8 cellular contexts compared by ENCODE assay signal in the genomic region with DNA sequence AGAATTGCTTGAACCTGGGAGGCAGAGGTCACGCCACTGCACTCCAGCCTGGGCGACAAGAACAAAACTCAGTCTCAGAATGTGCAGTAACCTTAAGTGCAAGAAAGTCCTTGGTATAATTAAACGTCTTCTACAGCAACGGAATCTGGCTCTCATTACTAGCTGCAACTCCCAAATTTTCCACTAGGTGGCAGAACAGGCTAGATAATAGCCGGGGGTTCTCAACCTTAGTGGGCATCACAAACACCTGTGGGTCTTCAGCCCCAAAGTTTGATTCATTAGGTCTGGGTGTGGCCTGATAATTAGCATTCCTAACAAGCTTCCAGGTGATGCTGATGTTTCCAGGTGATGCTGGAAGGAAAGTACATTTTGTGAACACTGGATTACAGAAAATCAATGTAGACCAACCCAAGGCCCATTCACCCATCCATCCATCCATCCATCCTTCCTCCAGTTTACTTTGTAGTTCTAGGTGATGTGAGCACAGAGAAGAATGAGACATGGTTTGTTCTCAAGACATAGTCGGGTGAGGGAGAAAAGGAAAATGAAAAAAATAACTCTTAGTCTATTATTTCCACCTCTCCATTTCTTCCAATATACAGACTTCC. TPM values are rescaled to one million over a fixed set of nuclear protein-coding genes. Genes with fewer than 3 reads are reported as not detected.
DNase-seq lines count a peak whose midpoint lies in the region; ATAC-seq and TF ChIP-seq lines count a peak whose summit lies in the region.

No MANE protein-coding gene starts in this region.

- H3K36me3 Mint-ChIP-seq in endothelial cell (ENCODE audit: low read depth, unreplicated experiment), result peaks cover 3% of the 10 kb centered on the region
- peaks cover 13 to 26% of the 10 kb centered on the region in 2 donors for H3K36me3 Mint-ChIP-seq in stimulated activated naive B cell treated with anti-CD40 and anti-IgM and Interleukin-4, amounts not matched to agents 10 μg/mL and 1 μg/mL and 100 μg/mL, for 72 hours

- no peaks in the 10 kb centered on the region for H3K4me1 Mint-ChIP-seq in endothelial cell (ENCODE audit: unreplicated experiment)
- H3K4me1 Mint-ChIP-seq in stimulated activated naive B cell treated with anti-CD40 and anti-IgM and Interleukin-4, amounts not matched to agents 10 μg/mL and 1 μg/mL and 100 μg/mL, for 72 hours, result peaks cover 14 to 29% of the 10 kb centered on the region in 2 donors

- H3K27me3 Mint-ChIP-seq in endothelial cell (ENCODE audit: unreplicated experiment), result no peaks in the 10 kb centered on the region
- H3K27me3 Mint-ChIP-seq in stimulated activated naive B cell treated with anti-CD40 and anti-IgM and Interleukin-4, amounts not matched to agents 10 μg/mL and 1 μg/mL and 100 μg/mL, for 72 hours, result no peaks in the 10 kb centered on the region

- TF ChIP-seq CTCF in endothelial cell (IDR thresholded peaks at IDR 0.05; ENCODE audit: unreplicated experiment), result peak; percentile 96

- H3K27ac Mint-ChIP-seq in endothelial cell (ENCODE audit: unreplicated experiment), result no peak overlapping the region
- no peak overlapping the region for H3K27ac Mint-ChIP-seq in stimulated activated naive B cell treated with anti-CD40 and anti-IgM and Interleukin-4, amounts not matched to agents 10 μg/mL and 1 μg/mL and 100 μg/mL, for 72 hours

- peak; percentile 36 for ATAC-seq in HG02678 (IDR thresholded peaks at IDR 0.05; ENCODE audit: unreplicated experiment)
- peak; percentile 67 to 69 for ATAC-seq in stimulated activated naive B cell treated with anti-CD40 and anti-IgM and Interleukin-4, amounts not matched to agents 10 μg/mL and 1 μg/mL and 100 μg/mL, for 72 hours (replicated peaks)
- no peak for ATAC-seq in HG02763 (IDR thresholded peaks at IDR 0.05; ENCODE audit: unreplicated experiment)

- no peaks in the 10 kb centered on the region for H3K9me3 Mint-ChIP-seq in endothelial cell (ENCODE audit: unreplicated experiment)
- no peaks in the 10 kb centered on the region for H3K9me3 Mint-ChIP-seq in stimulated activated naive B cell treated with anti-CD40 and anti-IgM and Interleukin-4, amounts not matched to agents 10 μg/mL and 1 μg/mL and 100 μg/mL, for 72 hours

- DNase-seq in ELR (ENCODE audit: low read depth), result peak; percentile 66
- DNase-seq in NCI-H774 (lab: John Stamatoyannopoulos, UW), result peak; percentile 59
- DNase-seq in activated CD8-positive, alpha-beta memory T cell treated with anti-CD3 and anti-CD28 coated beads for 4 hours (ENCODE audit: low read depth in 2 of 2), result peak; percentile 35 to 51
- peak; percentile 73 for DNase-seq in endothelial cell (ENCODE audit: low spot score)
- DNase-seq in myocyte (ENCODE audit: low read depth), result peak; percentile 67
- peak; percentile 26 for DNase-seq in stimulated activated naive B cell treated with anti-CD40 and anti-IgM and Interleukin-4, amounts not matched to agents 10 μg/mL and 1 μg/mL and 100 μg/mL, for 72 hours

- H3K4me3 Mint-ChIP-seq in endothelial cell (ENCODE audit: unreplicated experiment), result no peak overlapping the region
- no peak overlapping the region for H3K4me3 Mint-ChIP-seq in stimulated activated naive B cell treated with anti-CD40 and anti-IgM and Interleukin-4, amounts not matched to agents 10 μg/mL and 1 μg/mL and 100 μg/mL, for 72 hours

RNA-seq across cellular contexts. Expression of a gene that starts 37.3 kb away (rescaled TPM):
- total RNA-seq in endothelial cell (ENCODE audit: unreplicated experiment) (58.4 TPM), myocyte (24.4 and 25.6 TPM in 2 replicates)
- 37.6 TPM for polyA plus RNA-seq in myocyte (2012)

RNA-seq across cellular contexts. Expression of a gene that starts 41.7 kb away (rescaled TPM):
- total RNA-seq in endothelial cell (ENCODE audit: unreplicated experiment) (2.6 TPM), myocyte (9.5 and 16.3 TPM in 2 replicates)
- polyA plus RNA-seq in myocyte (2012), result 12.6 TPM
